16 cellular contexts compared by ENCODE assay signal in the genomic region with DNA sequence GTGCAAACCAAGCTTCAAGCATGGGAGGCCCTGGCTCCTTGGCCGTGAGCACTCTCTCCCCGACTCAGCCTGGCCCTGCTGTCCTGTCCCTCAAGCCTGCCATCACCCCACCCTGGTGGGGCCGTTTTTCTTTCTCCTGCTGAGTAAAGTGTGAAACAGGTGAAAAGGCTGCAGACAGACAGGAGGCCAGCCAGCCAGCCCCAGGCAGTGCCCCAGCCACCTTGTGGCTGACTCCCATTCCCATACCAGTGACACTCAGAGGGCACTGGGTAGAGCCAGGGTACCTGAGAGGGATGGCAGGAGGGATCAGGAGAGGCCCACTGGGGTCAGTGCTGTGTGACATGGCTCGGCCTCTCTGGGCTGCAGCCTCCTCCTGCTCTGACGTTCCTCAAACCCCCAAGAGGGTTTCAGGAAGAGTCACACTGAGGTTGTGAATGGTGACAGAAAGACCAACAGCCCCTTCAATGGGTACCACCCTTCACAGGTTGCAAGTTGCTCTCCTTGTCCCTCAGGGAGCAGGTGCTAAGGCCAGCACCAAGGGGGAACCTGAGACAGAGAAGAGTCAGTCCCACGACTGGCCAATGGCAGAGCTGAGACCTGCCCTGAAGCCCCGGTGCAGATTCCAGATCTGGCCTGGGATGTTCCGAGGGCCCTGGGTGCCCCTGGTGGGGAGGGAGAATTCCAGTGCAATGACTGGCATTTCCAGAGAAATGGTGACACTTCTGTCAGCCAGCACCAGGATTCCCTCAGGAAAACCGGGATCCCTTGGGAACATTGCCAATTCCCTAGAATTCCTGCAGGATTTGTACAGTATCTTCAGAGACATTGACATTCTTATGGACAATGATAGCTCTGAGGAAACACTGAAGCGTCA. TPM values are rescaled to one million over a fixed set of nuclear protein-coding genes. Genes with fewer than 3 reads are reported as not detected.
"Had no signal": no experiment of that assay in that cellular context is flagged by ENCODE, and none has a peak within 500 bp of the region (broad histone marks: within the 10 kb centered on the region; RNA-seq: fewer than 3 reads in every experiment).

No MANE protein-coding gene starts in this region.

- H3K27ac Mint-ChIP-seq: activated CD4-positive, alpha-beta memory T cell treated with anti-CD3 and anti-CD28 coated beads, Interleukin-2, amount 10 ng/mL, durations not matched to agents 7 days and 5 days; activated naive CD8-positive, alpha-beta T cell treated with anti-CD3 and anti-CD28 coated beads, Interleukin-2, amount 50 U/mL, for 24 hours had no signal

- ATAC-seq: activated naive CD8-positive, alpha-beta T cell treated with anti-CD3 and anti-CD28 coated beads, Interleukin-2, amount 50 U/mL, for 24 hours; heart left ventricle had no signal

- FAIRE-seq: astrocyte, small intestine had no signal

- H3K9me3 ChIP-seq: esophagus squamous epithelium had no signal

- H3K4me3 Mint-ChIP-seq: activated CD4-positive, alpha-beta memory T cell treated with anti-CD3 and anti-CD28 coated beads, Interleukin-2, amount 10 ng/mL, durations not matched to agents 7 days and 5 days; activated naive CD8-positive, alpha-beta T cell treated with anti-CD3 and anti-CD28 coated beads, Interleukin-2, amount 50 U/mL, for 24 hours; neural crest cell had no signal

- H3K4me1 ChIP-seq: heart left ventricle had no signal

- H3K27ac ChIP-seq: cardiac muscle cell, heart left ventricle had no signal

- H3K4me3 ChIP-seq: cardiac muscle cell, esophagus squamous epithelium, heart left ventricle had no signal

- H3K4me1 Mint-ChIP-seq: activated CD4-positive, alpha-beta memory T cell treated with anti-CD3 and anti-CD28 coated beads, Interleukin-2, amount 10 ng/mL, durations not matched to agents 7 days and 5 days; activated naive CD8-positive, alpha-beta T cell treated with anti-CD3 and anti-CD28 coated beads, Interleukin-2, amount 50 U/mL, for 24 hours had no signal

- DNase-seq: activated CD4-positive, alpha-beta memory T cell treated with anti-CD3 and anti-CD28 coated beads, Interleukin-2, amount 10 ng/mL, durations not matched to agents 7 days and 5 days; activated naive CD4-positive, alpha-beta T cell; activated naive CD8-positive, alpha-beta T cell treated with anti-CD3 and anti-CD28 coated beads, Interleukin-2, amount 50 U/mL, for 24 hours; esophagus squamous epithelium; foreskin melanocyte; heart left ventricle; posterior cingulate gyrus; small intestine; T-helper 9 cell; trophoblast cell had no signal

- H3K27me3 ChIP-seq: cardiac muscle cell had no signal

- H3K9me3 Mint-ChIP-seq: activated CD4-positive, alpha-beta memory T cell treated with anti-CD3 and anti-CD28 coated beads, Interleukin-2, amount 10 ng/mL, durations not matched to agents 7 days and 5 days; activated naive CD8-positive, alpha-beta T cell treated with anti-CD3 and anti-CD28 coated beads, Interleukin-2, amount 50 U/mL, for 24 hours; neural crest cell had no signal

- H3K36me3 ChIP-seq: cardiac muscle cell, esophagus squamous epithelium, heart left ventricle had no signal

RNA-seq across cellular contexts. Expression of gene BPIFA2, which starts 35.8 kb away (rescaled TPM):
- total RNA-seq: activated CD4-positive, alpha-beta memory T cell treated with anti-CD3 and anti-CD28 coated beads, Interleukin-2, amount 10 ng/mL, durations not matched to agents 7 days and 5 days; astrocyte; cardiac muscle cell; esophagus squamous epithelium; heart left ventricle; kidney epithelial cell; liver; neural crest cell; subcutaneous adipose tissue had no signal

RNA-seq across cellular contexts. Expression of gene BPIFB4, which starts 52.7 kb away (rescaled TPM):
- total RNA-seq: activated CD4-positive, alpha-beta memory T cell treated with anti-CD3 and anti-CD28 coated beads, Interleukin-2, amount 10 ng/mL, durations not matched to agents 7 days and 5 days; astrocyte; cardiac muscle cell; esophagus squamous epithelium; heart left ventricle; kidney epithelial cell; liver; neural crest cell; subcutaneous adipose tissue had no signal
